Comparison of ENCODE assay signal across 14 cellular contexts in genomic region chr15:29774900-29775299, GRCh38. TPM values are rescaled to one million over a fixed set of nuclear protein-coding genes. Genes with fewer than 3 reads are reported as not detected.
DNase-seq lines count a peak whose midpoint lies in the region; ATAC-seq, FAIRE-seq and TF ChIP-seq lines count a peak whose summit lies in the region.
"Had no signal": no experiment of that assay in that cellular context is flagged by ENCODE, and none has a peak within 500 bp of the region (broad histone marks: within the 10 kb centered on the region; RNA-seq: fewer than 3 reads in every experiment).

No MANE protein-coding gene starts in this region.

- H3K27me3 ChIP-seq in SJCRH30: no peaks in the 10 kb centered on the region

- CTCF ChIA-PET in A549 (lab: Yijun Ruan, JAX) (interaction anchor here (0.6 to 2.2 kb wide), 4 partner anchors 27 to 1438 kb away, joined by 3 to 11 read pairs (median 4); no protein-coding TSS in a partner anchor), WTC11 (lab: Charles Lee) (interaction anchor here (1.8 kb wide), 1 partner anchor 151 kb away, joined by 6 read pairs; no protein-coding TSS in a partner anchor)

- H3K27ac Mint-ChIP-seq in WTC11: peak overlapping the region; percentile 35
- H3K27ac Mint-ChIP-seq in naive thymus-derived CD8-positive, alpha-beta T cell: no peak overlapping the region
- H3K27ac Mint-ChIP-seq: activated naive CD4-positive, alpha-beta T cell treated with anti-CD3 and anti-CD28 coated beads, Interleukin-2, amount 50 U/mL, for 72 hours; dendritic cell treated with granulocyte-macrophage colony-stimulating factor and Interleukin-4, amounts not matched to agents 40 ng/mL and 50 ng/mL, for 4 days had no signal

- TF ChIP-seq EP300 in A549 (IDR thresholded peaks at IDR 0.05): peak in 1 of 2 experiments; percentile 64; a peak in 1 of 5 replicates

- peak; percentile 48 to 87 for DNase-seq in A549 (ENCODE audit: low read depth in 1 of 2, low spot score in 1 of 2)
- peak; percentile 17 for DNase-seq in HPDE6-E6E7 (ENCODE audit: extremely low spot score)
- no peak for DNase-seq in WTC11 (ENCODE audit: low spot score)
- peak; percentile 71 for DNase-seq in fibroblast of the aortic adventitia (ENCODE audit: low read depth)
- no peak for DNase-seq in activated gamma-delta T cell (lab: John Stamatoyannopoulos, UW)
- DNase-seq in NCI-H2107 treated with DMSO at 0.1 percent for 48 hours (lab: John Stamatoyannopoulos, UW; ENCODE audit: unreplicated experiment): no peak
- no peak for DNase-seq in naive thymus-derived CD8-positive, alpha-beta T cell
- no peak for DNase-seq in SJCRH30
- DNase-seq: NCI-H1048, NCI-H510A, RPMI8226 had no signal

- H3K36me3 Mint-ChIP-seq in WTC11: peaks cover 10% of the 10 kb centered on the region
- no peaks in the 10 kb centered on the region for H3K36me3 Mint-ChIP-seq in naive thymus-derived CD8-positive, alpha-beta T cell
- H3K36me3 Mint-ChIP-seq: activated naive CD4-positive, alpha-beta T cell treated with anti-CD3 and anti-CD28 coated beads, Interleukin-2, amount 50 U/mL, for 72 hours had no signal

- TF ChIP-seq POLR2A in A549 (IDR thresholded peaks at IDR 0.05; ENCODE audit: low read length): no peak

- H3K4me3 Mint-ChIP-seq in WTC11: no peak overlapping the region
- no peak overlapping the region for H3K4me3 Mint-ChIP-seq in naive thymus-derived CD8-positive, alpha-beta T cell
- H3K4me3 Mint-ChIP-seq: dendritic cell treated with granulocyte-macrophage colony-stimulating factor and Interleukin-4, amounts not matched to agents 40 ng/mL and 50 ng/mL, for 4 days had no signal

- no peaks in the 10 kb centered on the region for H3K27me3 Mint-ChIP-seq in WTC11 (ENCODE audit: low read depth)
- peaks cover 27 to 45% (median 30%) of the 10 kb centered on the region in 5 donors for H3K27me3 Mint-ChIP-seq in naive thymus-derived CD8-positive, alpha-beta T cell
- H3K27me3 Mint-ChIP-seq: dendritic cell treated with granulocyte-macrophage colony-stimulating factor and Interleukin-4, amounts not matched to agents 40 ng/mL and 50 ng/mL, for 4 days had no signal

- ATAC-seq in A549 (peak; percentile 92 to 96), WTC11 (no peak)
- no peak for ATAC-seq in naive thymus-derived CD8-positive, alpha-beta T cell
- ATAC-seq: activated naive CD4-positive, alpha-beta T cell treated with anti-CD3 and anti-CD28 coated beads, Interleukin-2, amount 50 U/mL, for 72 hours; GM12878 had no signal

- H3K4me1 Mint-ChIP-seq in WTC11: peaks cover 41% of the 10 kb centered on the region
- H3K4me1 Mint-ChIP-seq in naive thymus-derived CD8-positive, alpha-beta T cell: no peaks in the 10 kb centered on the region

- peak overlapping the region; percentile 71 to 82 for H3K27ac ChIP-seq in A549
- no peak overlapping the region for H3K27ac ChIP-seq in SJCRH30

- TF ChIP-seq CTCF in A549 (IDR thresholded peaks at IDR 0.05) (no peak), WTC11 (IDR thresholded peaks at IDR 0.05) (no peak), fibroblast of the aortic adventitia (IDR thresholded peaks at IDR 0.05; ENCODE audit: insufficient read depth, low read length) (no peak)

- peaks cover 67% of the 10 kb centered on the region for H3K4me1 ChIP-seq in A549
- no peaks in the 10 kb centered on the region for H3K4me1 ChIP-seq in SJCRH30

- peaks cover 5% of the 10 kb centered on the region; the same call in 1 of the 2 replicates for H3K36me3 ChIP-seq in SJCRH30

- WGBS in A549 (ENCODE audit: missing lambda C conversion rate): 4% methylated on average over 6 of the region's 6 CpGs

- POLR2A ChIA-PET in A549 (lab: Yijun Ruan, JAX) (interaction anchor here (0.6 kb wide), 1 partner anchor 46 kb away, joined by 3 read pairs; no protein-coding TSS in a partner anchor), WTC11 (lab: Charles Lee) (no interaction called here)
- POLR2A ChIA-PET in naive thymus-derived CD8-positive, alpha-beta T cell (lab: Charles Lee): no interaction called here

- peak overlapping the region; percentile 76 for H3K4me2 ChIP-seq in A549

- H3K9me3 Mint-ChIP-seq in WTC11: peaks cover 6% of the 10 kb centered on the region
- peaks cover 0 to 4% (median 0%) of the 10 kb centered on the region in 9 donors for H3K9me3 Mint-ChIP-seq in naive thymus-derived CD8-positive, alpha-beta T cell
- H3K9me3 Mint-ChIP-seq: activated naive CD4-positive, alpha-beta T cell treated with anti-CD3 and anti-CD28 coated beads, Interleukin-2, amount 50 U/mL, for 72 hours; dendritic cell treated with granulocyte-macrophage colony-stimulating factor and Interleukin-4, amounts not matched to agents 40 ng/mL and 50 ng/mL, for 4 days had no signal

- H3K4me3 ChIP-seq in A549 (peak overlapping the region; percentile 17), fibroblast of the aortic adventitia (ENCODE audit: low read depth, low read length) (no peak overlapping the region), SJCRH30 (no peak overlapping the region)
- H3K4me3 ChIP-seq: GM12878 had no signal

- FAIRE-seq in A549 (lab: Jason Lieb, UNC): peak; percentile 94
- FAIRE-seq: GM12878 had no signal

- no peak for TF ChIP-seq RAD21 in A549 (conservative IDR thresholded peaks at IDR 0.05 in 1 of 2, IDR thresholded peaks at IDR 0.05 in 1 of 2)

- H3K9me3 ChIP-seq in A549 (no peaks in the 10 kb centered on the region), SJCRH30 (replicated peaks) (no peaks in the 10 kb centered on the region)

TF ChIP-seq in A549, 52 proteins besides CTCF, POLR2A, EP300 and RAD21 (continues in another document):
- peak; percentile 60; the same call in 1 of the 2 replicates for TF ChIP-seq MAX (IDR thresholded peaks at IDR 0.05)
- 0 out of 3 replicates have a peak, but pooled peaks have one; percentile 16 for TF ChIP-seq SMC3 (IDR thresholded peaks at IDR 0.05)
- TF ChIP-seq HOXB5 (CRISPR knock-in tag; IDR thresholded peaks at IDR 0.05): no peak
- peak; percentile 59 to 60; a peak in 3 of 5 replicates for TF ChIP-seq JUN (IDR thresholded peaks at IDR 0.05)
- TF ChIP-seq FOSL2 (IDR thresholded peaks at IDR 0.05): peak; percentile 51; the same call in 1 of the 2 replicates
- peak; percentile 80 for TF ChIP-seq FOSL2 (CRISPR knock-in tag; IDR thresholded peaks at IDR 0.05)
- no peak for TF ChIP-seq MYC (IDR thresholded peaks at IDR 0.05; ENCODE audit: borderline replicate concordance, low read length)
- no peak for TF ChIP-seq ZFP36 (IDR thresholded peaks at IDR 0.05; ENCODE audit: borderline replicate concordance, partially characterized antibody)
- no peak for TF ChIP-seq FOSB (CRISPR knock-in tag; IDR thresholded peaks at IDR 0.05)

TF ChIP-seq in WTC11, 78 proteins besides CTCF, POLR2A, EP300 and RAD21 (continues in another document):
- no peak for TF ChIP-seq ATF6 (CRISPR knock-in tag; IDR thresholded peaks at IDR 0.05)
- TF ChIP-seq FOXP4 (CRISPR knock-in tag; IDR thresholded peaks at IDR 0.05): no peak

RNA-seq across cellular contexts. Expression of gene TJP1, which starts 47.4 kb away (rescaled TPM):
- polyA plus RNA-seq in A549 (2011; rRNA removed): 158 and 179 TPM in 2 replicates
- polyA plus RNA-seq in A549 (2012; cell fraction: cytosol; rRNA removed): 40.7 and 44.6 TPM in 2 replicates
- polyA plus RNA-seq in A549 (2012; cell fraction: nucleus; rRNA removed): 35.6 and 48.6 TPM in 2 replicates
- 55.0 to 60.6 TPM (median 60.3 TPM) in 3 replicates for polyA plus RNA-seq in A549 (2017; fragmentation: RNase III; extraction: RNeasy Plus Mini Kit Qiagen cat#74134 plus additional on column Dnase treatment)
- polyA minus RNA-seq in A549 (2011; rRNA and poly(A)+ RNA removed): 136 and 137 TPM in 2 replicates
- total RNA-seq in WTC11 (2021): 115 to 129 TPM (median 115 TPM) in 3 replicates
- 94.2 and 95.3 TPM in 2 replicates for total RNA-seq in fibroblast of the aortic adventitia (ENCODE audit: low replicate concordance)
- total RNA-seq in naive thymus-derived CD8-positive, alpha-beta T cell: not detected
- polyA plus RNA-seq in naive thymus-derived CD8-positive, alpha-beta T cell: not detected
- 59.2 and 60.1 TPM in 2 replicates for total RNA-seq in SJCRH30 (2014; rRNA removed; shearing (Covaris generic))

Comparison
In these comparisons a context has a peak if more than half of its experiments do, and no peak if none do; other contexts are left out.
1. ATAC-seq: peak in A549 (2 of 2); none in WTC11 (single experiment) and naive thymus-derived CD8-positive, alpha-beta T cell (0 of 2).
2. DNase-seq: peak in A549 (2 of 2), HPDE6-E6E7 (single experiment) and fibroblast of the aortic adventitia (single experiment); none in WTC11 (single experiment), activated gamma-delta T cell (single experiment), NCI-H2107 treated with DMSO at 0.1 percent for 48 hours (single experiment), naive thymus-derived CD8-positive, alpha-beta T cell (0 of 10) and SJCRH30 (0 of 2).
3. RNA of gene TJP1, which starts 47.4 kb away (total RNA-seq): 115 to 129 TPM in WTC11, 94.2 to 95.3 TPM in fibroblast of the aortic adventitia and 59.2 to 60.1 TPM in SJCRH30; not detected in naive thymus-derived CD8-positive, alpha-beta T cell; every median in the first group is over 10 times any median in the second.
4. Of the 8 proteins assayed by ChIP-seq in both WTC11 and A549: peak only in WTC11: none; only in A549: JUN and MAX; in both: none; in neither: 6.